24 cellular contexts compared by ENCODE assay signal in the genomic region with DNA sequence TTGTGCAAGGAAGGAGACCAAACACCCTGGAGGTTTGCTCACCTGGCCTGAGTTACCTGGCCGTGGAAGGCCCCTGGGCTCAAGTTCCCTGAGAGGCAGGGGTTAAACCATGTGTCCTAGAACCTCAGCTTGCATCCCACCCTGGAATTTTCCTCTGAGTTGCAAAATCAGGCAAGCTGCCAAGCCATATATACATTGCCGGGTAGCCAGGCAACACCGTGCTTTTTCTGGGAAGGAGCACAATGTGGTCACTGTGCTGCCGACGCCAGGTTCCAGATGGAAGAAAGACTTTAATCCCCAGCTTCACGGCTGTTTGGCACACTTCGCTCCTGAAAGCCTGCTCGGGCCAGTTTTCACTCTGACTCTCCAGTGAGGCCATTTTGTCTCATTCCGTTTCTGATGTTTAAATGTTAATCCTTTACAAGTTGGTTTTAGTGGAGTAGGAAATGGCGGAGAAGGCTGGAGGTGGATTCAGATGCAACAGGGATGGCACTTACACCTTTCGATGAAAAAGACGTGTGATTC.
DNase-seq lines count a peak whose midpoint lies in the region; ATAC-seq, FAIRE-seq and TF ChIP-seq lines count a peak whose summit lies in the region.
"Had no signal": no experiment of that assay in that cellular context is flagged by ENCODE, and none has a peak within 500 bp of the region (broad histone marks: within the 10 kb centered on the region; RNA-seq: fewer than 3 reads in every experiment).

No MANE protein-coding gene starts in this region.

- TF ChIP-seq CTCF in HepG2 (CRISPR knock-in tag; IDR thresholded peaks at IDR 0.05): peak; percentile 17; the same call in 1 of the 2 replicates
- TF ChIP-seq CTCF in right lobe of liver (IDR thresholded peaks at IDR 0.05): no peak
- TF ChIP-seq CTCF in RWPE2 (IDR thresholded peaks at IDR 0.05; ENCODE audit: poor library complexity, severe bottlenecking): no peak
- TF ChIP-seq CTCF in hepatocyte (IDR thresholded peaks at IDR 0.05; ENCODE audit: poor library complexity): no peak

- no TSS peak for BruUV-seq in HepG2 (replicated peaks; lab: Mats Ljungman, UMichigan)

- H3K9ac ChIP-seq in HepG2 (ENCODE audit: insufficient read depth, low read depth, low read length): peak overlapping the region; percentile 86
- H3K9ac ChIP-seq: SK-N-SH had no signal

- POLR2A ChIA-PET in HepG2 (lab: Yijun Ruan, JAX) (interaction anchor here (0.7 to 2.9 kb wide), 14 partner anchors 13 to 169 kb away, joined by 3 to 27 read pairs (median 6); a partner anchor contains a TSS), HEK293T (lab: Yijun Ruan, JAX) (no interaction called here)

- H3K4me2 ChIP-seq in HepG2 (ENCODE audit: low read depth, low read length) (peak overlapping the region; percentile 75), hepatocyte (no peak overlapping the region)
- H3K4me2 ChIP-seq: SK-N-SH had no signal

- no peaks in the 10 kb centered on the region for H3K36me3 ChIP-seq in HepG2 (replicated peaks in 1 of 2; ENCODE audit: control insufficient read depth in 1 of 2, insufficient read depth in 2 of 2, low read length in 2 of 2)
- no peaks in the 10 kb centered on the region for H3K36me3 ChIP-seq in right lobe of liver
- H3K36me3 ChIP-seq in RWPE2 (ENCODE audit: low read depth): no peaks in the 10 kb centered on the region
- no peaks in the 10 kb centered on the region for H3K36me3 ChIP-seq in hepatocyte (replicated peaks; ENCODE audit: insufficient read depth, low read depth)

- H3K27me3 ChIP-seq in HepG2 (ENCODE audit: control insufficient read depth in 1 of 2, insufficient read depth in 2 of 2, low read length in 2 of 2) (no peaks in the 10 kb centered on the region), right lobe of liver (no peaks in the 10 kb centered on the region), RWPE2 (ENCODE audit: insufficient read depth, poor library complexity, severe bottlenecking) (no peaks in the 10 kb centered on the region), hepatocyte (no peaks in the 10 kb centered on the region)

- peak; percentile 96 for ATAC-seq in HepG2
- ATAC-seq in right lobe of liver: no peak
- peak; percentile 41; the same call in 2 of the 3 replicates for ATAC-seq in RWPE2 (ENCODE audit: low read depth)
- no peak for ATAC-seq in GM19351 (IDR thresholded peaks at IDR 0.05; ENCODE audit: unreplicated experiment)
- ATAC-seq in GM18861 (IDR thresholded peaks at IDR 0.05; ENCODE audit: unreplicated experiment): no peak

- TF ChIP-seq POLR2A in HepG2 (IDR thresholded peaks at IDR 0.05; ENCODE audit: insufficient read depth in 1 of 2, low read depth in 2 of 2, low read length in 2 of 2) (peak; percentile 72 to 75), right lobe of liver (IDR thresholded peaks at IDR 0.05) (no peak)

- H3K79me2 ChIP-seq in HepG2 (ENCODE audit: insufficient read depth, low read length) (peaks cover 3% of the 10 kb centered on the region), hepatocyte (no peaks in the 10 kb centered on the region)

- 10% methylated on average over 7 of the region's 12 CpGs for whole genome bisulfite sequencing in HepG2 (ENCODE audit: low lambda C conversion rate)
- WGBS in right lobe of liver (ENCODE audit: insufficient coverage, low coverage, low lambda C conversion rate, missing lambda C conversion rate): 49% methylated on average over 12 of the region's 12 CpGs
- 77% methylated on average over 12 of the region's 12 CpGs for WGBS in hepatocyte (ENCODE audit: low lambda C conversion rate, missing lambda C conversion rate)

- in situ Hi-C loops in HepG2 (cut with HindIII; ENCODE audit: extremely low pct_ligation_motif_present, low pct_unique_long_range_greater_than_20kb): no loop called here

- no peaks in the 10 kb centered on the region for H3K9me2 ChIP-seq in hepatocyte (replicated peaks; ENCODE audit: insufficient read depth)
- H3K9me2 ChIP-seq: SK-N-SH had no signal

- TF ChIP-seq EP300 in HepG2 (IDR thresholded peaks at IDR 0.05; ENCODE audit: low read depth in 2 of 2, low read length in 2 of 2): peak; percentile 98 to 99
- TF ChIP-seq EP300 in HepG2 (CRISPR knock-in tag; IDR thresholded peaks at IDR 0.05; ENCODE audit: borderline replicate concordance): peak; percentile 99

- H3K9me3 ChIP-seq in HepG2 (ENCODE audit: low read length) (no peaks in the 10 kb centered on the region), right lobe of liver (no peaks in the 10 kb centered on the region), RWPE2 (ENCODE audit: severe bottlenecking) (no peaks in the 10 kb centered on the region), hepatocyte (ENCODE audit: low read depth) (no peaks in the 10 kb centered on the region)
- H3K9me3 ChIP-seq: SK-N-SH had no signal

- peak; percentile 78 for FAIRE-seq in HepG2 (lab: Jason Lieb, UNC)
- FAIRE-seq: A204.1, GM12892, HTR-8/SVneo, RCC 7860 had no signal

- CTCF ChIA-PET in HepG2 (lab: Yijun Ruan, JAX; ENCODE audit: low intra/inter-chr PET ratio, low total read pairs) (no interaction called here), HEK293T (lab: Yijun Ruan, JAX) (no interaction called here)

- H3K27ac ChIP-seq in HepG2 (ENCODE audit: extremely low read length, insufficient read depth, low read length) (peak overlapping the region; percentile 98), right lobe of liver (no peak overlapping the region), RWPE2 (ENCODE audit: poor library complexity, severe bottlenecking) (no peak overlapping the region), hepatocyte (no peak overlapping the region)
- H3K27ac ChIP-seq: HL-60 had no signal

- intact Hi-C loops in HepG2 (cut with micrococcal nuclease; ENCODE audit: unreplicated experiment) (no loop called here), right lobe of liver (cut with DNase I) (no loop called here)

- H3K4me1 ChIP-seq in HepG2 (ENCODE audit: insufficient read depth, low read length) (peaks cover 65% of the 10 kb centered on the region), right lobe of liver (no peaks in the 10 kb centered on the region), RWPE2 (ENCODE audit: insufficient read depth, poor library complexity, severe bottlenecking) (no peaks in the 10 kb centered on the region), hepatocyte (ENCODE audit: insufficient read depth) (no peaks in the 10 kb centered on the region)
- H3K4me1 ChIP-seq: Caco-2 had no signal

- H2AFZ ChIP-seq in HepG2 (ENCODE audit: low read length): no peak overlapping the region
- no peak overlapping the region for H2AFZ ChIP-seq in hepatocyte

- H3K4me3 ChIP-seq in HepG2 (replicated peaks in 1 of 3; ENCODE audit: insufficient read depth in 1 of 3, low read depth in 2 of 3, low read length in 3 of 3) (peak overlapping the region in 1 of 3 experiments; percentile 30; a peak in 1 of 6 replicates), right lobe of liver (no peak overlapping the region), RWPE2 (ENCODE audit: severe bottlenecking) (no peak overlapping the region), hepatocyte (no peak overlapping the region)

- peak; percentile 68 for TF ChIP-seq RAD21 in HepG2 (CRISPR knock-in tag; IDR thresholded peaks at IDR 0.05)

- no peaks in the 10 kb centered on the region for H4K20me1 ChIP-seq in HepG2 (ENCODE audit: insufficient read depth, low read length)
- no peaks in the 10 kb centered on the region for H4K20me1 ChIP-seq in hepatocyte (ENCODE audit: insufficient read depth, poor library complexity, severe bottlenecking)

- peak; percentile 98 for DNase-seq in HepG2 (ENCODE audit: low spot score)
- DNase-seq in right lobe of liver: no peak
- no peak for DNase-seq in RWPE2 (ENCODE audit: low spot score)
- DNase-seq in left kidney (ENCODE audit: low read depth, low spot score): peak; percentile 68
- no peak for DNase-seq in hepatocyte (ENCODE audit: low spot score)
- DNase-seq in HEK293T (ENCODE audit: extremely low spot score): no peak
- DNase-seq: Caco-2; CD4-positive, alpha-beta T cell; H9; Karpas-422; NCI-H1092; NCI-H1694; NCI-H2107; NCI-H526; NK-92 treated with Interleukin-12 subunit alpha and Interleukin-12 subunit beta, amount 100 ng/mL, for 24 hours; SHP77; SK-N-SH had no signal

TF ChIP-seq in HepG2, 621 proteins besides CTCF, POLR2A, EP300 and RAD21 (continues in another document):
- TF ChIP-seq ZFP36L1 (CRISPR knock-in tag; IDR thresholded peaks at IDR 0.05) (peak; percentile 95), ZNF605 (CRISPR knock-in tag; IDR thresholded peaks at IDR 0.05) (peak; percentile 94), SAP130 (CRISPR knock-in tag; IDR thresholded peaks at IDR 0.05; ENCODE audit: low read depth) (peak; percentile 86), NFE2L1 (CRISPR knock-in tag; IDR thresholded peaks at IDR 0.05; ENCODE audit: borderline replicate concordance) (no peak), BCL6 (CRISPR knock-in tag; IDR thresholded peaks at IDR 0.05) (peak; percentile 90), DMAP1 (CRISPR knock-in tag; IDR thresholded peaks at IDR 0.05) (peak; percentile 81; the same call in 1 of the 2 replicates), DPF2 (CRISPR knock-in tag; IDR thresholded peaks at IDR 0.05; ENCODE audit: borderline replicate concordance, low read depth) (peak; percentile 78), MED13 (CRISPR knock-in tag; IDR thresholded peaks at IDR 0.05) (peak; percentile 99)
- TF ChIP-seq, protein P1, sequence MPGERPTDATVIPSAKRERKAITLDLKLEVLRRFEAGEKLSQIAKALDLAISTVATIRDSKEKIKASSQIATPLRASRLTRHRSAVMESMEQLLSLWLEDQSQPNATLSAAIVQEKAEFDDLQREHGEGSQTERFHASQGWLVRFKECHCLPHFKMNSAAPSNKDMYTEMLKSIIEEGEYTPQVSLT (CRISPR knock-in tag; IDR thresholded peaks at IDR 0.05; ENCODE audit: borderline replicate concordance, low read depth): no peak

TF ChIP-seq in HEK293T, 16 proteins besides CTCF, POLR2A, EP300 and RAD21:
- TF ChIP-seq SUZ12 (IDR thresholded peaks at IDR 0.05) (no peak), LEF1 (IDR thresholded peaks at IDR 0.05; ENCODE audit: borderline replicate concordance) (no peak), ELF4 (IDR thresholded peaks at IDR 0.05) (no peak), HDGF (IDR thresholded peaks at IDR 0.05; ENCODE audit: borderline replicate concordance) (no peak), FOXA1 (IDR thresholded peaks at IDR 0.05) (no peak), CTBP1 (IDR thresholded peaks at IDR 0.05; ENCODE audit: borderline replicate concordance) (no peak), SP1 (IDR thresholded peaks at IDR 0.05) (no peak), FOXK2 (IDR thresholded peaks at IDR 0.05) (no peak), NFRKB (IDR thresholded peaks at IDR 0.05) (no peak)

Comparison
In these comparisons a context has a peak if more than half of its experiments do, and no peak if none do; other contexts are left out.
1. ATAC-seq: peak in HepG2 (single experiment) and RWPE2 (single experiment); none in right lobe of liver (0 of 4), GM19351 (single experiment) and GM18861 (single experiment).
2. DNase-seq: peak in HepG2 (single experiment) and left kidney (single experiment); none in right lobe of liver (0 of 3), RWPE2 (single experiment), hepatocyte (single experiment) and HEK293T (single experiment).